In genomic region chr15:68815598-68815997, GRCh38 we compare ENCODE assay signal across 8 cellular contexts. TPM values are rescaled to one million over a fixed set of nuclear protein-coding genes. Genes with fewer than 3 reads are reported as not detected.
DNase-seq lines count a peak whose midpoint lies in the region; ATAC-seq and TF ChIP-seq lines count a peak whose summit lies in the region.
"Had no signal": no experiment of that assay in that cellular context is flagged by ENCODE, and none has a peak within 500 bp of the region (broad histone marks: within the 10 kb centered on the region; RNA-seq: fewer than 3 reads in every experiment).

No MANE protein-coding gene starts in this region.

- no peak for TF ChIP-seq EP300 in gastroesophageal sphincter (IDR thresholded peaks at IDR 0.05)

- H3K36me3 Mint-ChIP-seq in neural crest cell (ENCODE audit: low read depth), result peaks cover 11% of the 10 kb centered on the region

- peaks cover 38% of the 10 kb centered on the region for H3K4me1 ChIP-seq in DOHH2 (ENCODE audit: control insufficient read depth, low read length)
- H3K4me1 ChIP-seq in Karpas-422 (ENCODE audit: low read length), result peaks cover 44% of the 10 kb centered on the region
- H3K4me1 ChIP-seq in MM.1S (ENCODE audit: low read length), result peaks cover 15% of the 10 kb centered on the region
- H3K4me1 ChIP-seq in effector memory CD4-positive, alpha-beta T cell (ENCODE audit: control insufficient read depth, insufficient read depth, low read length, poor library complexity, severe bottlenecking), result peaks cover 9% of the 10 kb centered on the region
- peaks cover 0 to 62% (median 27%) of the 10 kb centered on the region in 3 donors for H3K4me1 ChIP-seq in gastroesophageal sphincter

- ATAC-seq in gastroesophageal sphincter, result no peak

- no peaks in the 10 kb centered on the region for H3F3A ChIP-seq in DOHH2 (ENCODE audit: control insufficient read depth, insufficient read depth)
- peaks cover 9% of the 10 kb centered on the region; the same call in 1 of the 2 replicates for H3F3A ChIP-seq in MM.1S (ENCODE audit: insufficient read depth, low read length)

- peaks cover 36% of the 10 kb centered on the region for H4K20me1 ChIP-seq in DOHH2 (ENCODE audit: control insufficient read depth, insufficient read depth, low read depth, low read length)
- peaks cover 59% of the 10 kb centered on the region for H4K20me1 ChIP-seq in Karpas-422 (ENCODE audit: insufficient read depth, low read depth, low read length)
- peaks cover 42% of the 10 kb centered on the region for H4K20me1 ChIP-seq in MM.1S (ENCODE audit: insufficient read depth, low read length)

- H3K9me2 ChIP-seq in DOHH2 (replicated peaks; ENCODE audit: control insufficient read depth, low read length) (no peaks in the 10 kb centered on the region), Karpas-422 (replicated peaks; ENCODE audit: insufficient read depth, low read length) (no peaks in the 10 kb centered on the region), MM.1S (replicated peaks; ENCODE audit: insufficient read depth, low read length) (no peaks in the 10 kb centered on the region)

- H3K4me2 ChIP-seq in DOHH2 (ENCODE audit: low read length) (peak overlapping the region; percentile 85), Karpas-422 (ENCODE audit: low read depth, low read length, poor library complexity, severe bottlenecking) (peak overlapping the region; percentile 84), MM.1S (ENCODE audit: low read depth, low read length) (no peak overlapping the region)

- H3K9ac ChIP-seq in Karpas-422 (ENCODE audit: low read length) (peak overlapping the region; percentile 99), MM.1S (ENCODE audit: low read length) (no peak overlapping the region)

- WGBS in gastroesophageal sphincter (ENCODE audit: low coverage in 1 of 2), 2 donors, result 0 to 40% methylated on average over 1 to 2 of the region's 4 CpGs

- H3K27ac ChIP-seq in DOHH2 (ENCODE audit: low read depth, low read length), result no peak overlapping the region
- peak overlapping the region; percentile 94; the same call in 1 of the 2 replicates for H3K27ac ChIP-seq in Karpas-422 (ENCODE audit: low read length)
- H3K27ac ChIP-seq in MM.1S (ENCODE audit: low read length), result no peak overlapping the region
- no peak overlapping the region for H3K27ac ChIP-seq in effector memory CD4-positive, alpha-beta T cell (ENCODE audit: insufficient read depth, low read length, poor library complexity, severe bottlenecking)
- peak overlapping the region in 2 of 4 donors; percentile 95 to 98 for H3K27ac ChIP-seq in gastroesophageal sphincter
- H3K27ac ChIP-seq: epithelial cell of prostate had no signal

- H2AFZ ChIP-seq in Karpas-422 (ENCODE audit: low read length) (no peak overlapping the region), MM.1S (ENCODE audit: low read length) (no peak overlapping the region)

- H3K36me3 ChIP-seq in DOHH2 (ENCODE audit: control insufficient read depth, low read length) (peaks cover 85% of the 10 kb centered on the region), Karpas-422 (ENCODE audit: insufficient read depth, low read length) (peaks cover 21% of the 10 kb centered on the region; the same call in 1 of the 2 replicates), MM.1S (replicated peaks; ENCODE audit: insufficient read depth, low read length) (peaks cover 6% of the 10 kb centered on the region; the same call in 1 of the 2 replicates), gastroesophageal sphincter (no peaks in the 10 kb centered on the region)
- no peaks in the 10 kb centered on the region for H3K36me3 ChIP-seq in effector memory CD4-positive, alpha-beta T cell (ENCODE audit: control insufficient read depth, insufficient read depth, low read length)

- H3K27ac Mint-ChIP-seq in neural crest cell (ENCODE audit: unreplicated experiment), result no peak overlapping the region

- no peaks in the 10 kb centered on the region for H3K9me3 ChIP-seq in DOHH2 (ENCODE audit: control insufficient read depth, insufficient read depth, low read length)
- no peaks in the 10 kb centered on the region for H3K9me3 ChIP-seq in Karpas-422 (ENCODE audit: low read length)
- no peaks in the 10 kb centered on the region for H3K9me3 ChIP-seq in MM.1S (replicated peaks; ENCODE audit: insufficient read depth, low read length)
- H3K9me3 ChIP-seq in effector memory CD4-positive, alpha-beta T cell (ENCODE audit: control insufficient read depth, low read length), result no peaks in the 10 kb centered on the region
- H3K9me3 ChIP-seq in gastroesophageal sphincter, result no peaks in the 10 kb centered on the region

- H3K4me3 Mint-ChIP-seq in neural crest cell, result peak overlapping the region; percentile 97

- no peak for DNase-seq in Karpas-422
- peak; percentile 33 for DNase-seq in amniotic epithelial cell (ENCODE audit: low read depth)
- DNase-seq in neural crest cell (ENCODE audit: low read depth, low spot score), result no peak
- DNase-seq in MM.1S, result no peak
- no peak for DNase-seq in effector memory CD4-positive, alpha-beta T cell

- peaks cover 53% of the 10 kb centered on the region for H3K4me1 Mint-ChIP-seq in neural crest cell

- H3K9me3 Mint-ChIP-seq in neural crest cell, result no peaks in the 10 kb centered on the region

- TF ChIP-seq POLR2A in gastroesophageal sphincter (IDR thresholded peaks at IDR 0.05), result no peak

- peaks cover 5% of the 10 kb centered on the region for H3K27me3 Mint-ChIP-seq in neural crest cell (ENCODE audit: low read depth)

- peaks cover 100% of the 10 kb centered on the region for H3K79me2 ChIP-seq in DOHH2 (ENCODE audit: control insufficient read depth, low read length)
- H3K79me2 ChIP-seq in Karpas-422 (ENCODE audit: low read length), result peaks cover 100% of the 10 kb centered on the region
- peaks cover 99% of the 10 kb centered on the region for H3K79me2 ChIP-seq in MM.1S (ENCODE audit: low read length)

- H3K4me3 ChIP-seq in DOHH2 (ENCODE audit: low read length) (peak overlapping the region; percentile 97; the same call in 1 of the 2 replicates), Karpas-422 (ENCODE audit: low read length) (peak overlapping the region; percentile 95; the same call in 1 of the 2 replicates), MM.1S (ENCODE audit: low read length) (no peak overlapping the region), gastroesophageal sphincter (no peak overlapping the region)
- H3K4me3 ChIP-seq in effector memory CD4-positive, alpha-beta T cell (ENCODE audit: insufficient read depth, low read depth, low read length, poor library complexity, severe bottlenecking), result no peak overlapping the region

- no peak for TF ChIP-seq CTCF in DOHH2 (IDR thresholded peaks at IDR 0.05; ENCODE audit: low read depth, low read length, poor library complexity, severe bottlenecking)
- TF ChIP-seq CTCF in neural crest cell (conservative IDR thresholded peaks at IDR 0.05), result no peak
- TF ChIP-seq CTCF in MM.1S (IDR thresholded peaks at IDR 0.05; ENCODE audit: low read length), result no peak
- no peak for TF ChIP-seq CTCF in gastroesophageal sphincter (IDR thresholded peaks at IDR 0.05)

- H3K27me3 ChIP-seq in DOHH2 (ENCODE audit: control insufficient read depth, low read length), result no peaks in the 10 kb centered on the region
- no peaks in the 10 kb centered on the region for H3K27me3 ChIP-seq in Karpas-422 (ENCODE audit: low read length)
- no peaks in the 10 kb centered on the region for H3K27me3 ChIP-seq in MM.1S (replicated peaks; ENCODE audit: insufficient read depth, low read length)
- H3K27me3 ChIP-seq in effector memory CD4-positive, alpha-beta T cell (replicated peaks; ENCODE audit: control insufficient read depth, insufficient read depth, low read length, poor library complexity, severe bottlenecking), result no peaks in the 10 kb centered on the region
- no peaks in the 10 kb centered on the region for H3K27me3 ChIP-seq in gastroesophageal sphincter

RNA-seq across cellular contexts. Expression of gene ANP32A, which starts 5.1 kb away (rescaled TPM):
- 99.5 and 184 TPM in 2 replicates for total RNA-seq in Karpas-422 (2014; rRNA removed; shearing (Covaris generic); ENCODE audit: low replicate concordance)
- total RNA-seq in neural crest cell (355 and 367 TPM in 2 replicates), gastroesophageal sphincter (10 to 100 TPM; 42.4 to 75.0 (median 55.6) TPM)

Comparison
In these comparisons a context has a peak if more than half of its experiments do, and no peak if none do; other contexts are left out.
1. H3K4me3 ChIP-seq: peak in DOHH2 (single experiment) and Karpas-422 (single experiment); none in MM.1S (single experiment), effector memory CD4-positive, alpha-beta T cell (single experiment) and gastroesophageal sphincter (0 of 2).